Comparison of ENCODE assay signal across 21 cellular contexts in the genomic region with DNA sequence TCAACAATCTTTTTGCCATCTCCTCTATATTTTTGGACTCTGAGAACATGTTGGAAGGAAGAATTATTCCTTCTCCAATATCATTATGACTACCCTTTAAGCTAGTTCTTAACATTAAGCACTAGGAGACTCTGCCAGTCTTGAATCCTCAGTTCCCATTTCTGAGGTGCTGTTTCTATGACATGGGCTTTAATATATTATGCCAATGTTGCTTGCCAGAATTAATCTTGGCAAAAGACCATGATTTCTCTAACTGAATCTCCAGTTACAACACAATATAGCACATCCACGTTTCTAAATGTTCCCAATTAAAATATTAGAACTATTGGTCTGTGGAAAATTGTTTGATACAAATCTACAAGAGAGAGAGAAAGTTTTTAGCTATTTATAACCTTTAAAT.
DNase-seq lines count a peak whose midpoint lies in the region; ATAC-seq and TF ChIP-seq lines count a peak whose summit lies in the region.
"Had no signal": no experiment of that assay in that cellular context is flagged by ENCODE, and none has a peak within 500 bp of the region (broad histone marks: within the 10 kb centered on the region; RNA-seq: fewer than 3 reads in every experiment).

No MANE protein-coding gene starts in this region.

- 80% methylated on average over 1 of the region's 1 CpG for WGBS in smooth muscle cell (ENCODE audit: low lambda C conversion rate)
- 38 to 55% methylated on average over 1 of the region's 1 CpG for WGBS in thyroid gland, 2 donors

- H3K4me1 Mint-ChIP-seq in activated CD4-positive, alpha-beta T cell treated with anti-CD3 and anti-CD28 coated beads, Interleukin-2, amount 10 ng/mL, durations not matched to agents 7 days and 5 days: no peaks in the 10 kb centered on the region
- H3K4me1 Mint-ChIP-seq: CD4-positive, CD25-positive, alpha-beta regulatory T cell; CD8-positive, alpha-beta memory T cell; H9; IgD-negative memory B cell had no signal

- no peaks in the 10 kb centered on the region for H3K27me3 Mint-ChIP-seq in activated CD4-positive, alpha-beta T cell treated with anti-CD3 and anti-CD28 coated beads, Interleukin-2, amount 10 ng/mL, durations not matched to agents 7 days and 5 days
- H3K27me3 Mint-ChIP-seq: CD4-positive, CD25-positive, alpha-beta regulatory T cell; CD8-positive, alpha-beta memory T cell; IgD-negative memory B cell had no signal

- no peaks in the 10 kb centered on the region for H3K36me3 ChIP-seq in smooth muscle cell (ENCODE audit: low read depth)
- no peaks in the 10 kb centered on the region for H3K36me3 ChIP-seq in thyroid gland
- H3K36me3 ChIP-seq: BE2C had no signal

- TF ChIP-seq POLR2A in thyroid gland (IDR thresholded peaks at IDR 0.05): no peak

- H3K27ac ChIP-seq in smooth muscle cell (ENCODE audit: low read depth): no peak overlapping the region
- no peak overlapping the region for H3K27ac ChIP-seq in thyroid gland

- intact Hi-C loops in thyroid gland (cut with DNase I): no loop called here

- no peak overlapping the region for H3K4me3 Mint-ChIP-seq in activated CD4-positive, alpha-beta T cell treated with anti-CD3 and anti-CD28 coated beads, Interleukin-2, amount 10 ng/mL, durations not matched to agents 7 days and 5 days
- H3K4me3 Mint-ChIP-seq: CD4-positive, CD25-positive, alpha-beta regulatory T cell; CD8-positive, alpha-beta memory T cell; H9; IgD-negative memory B cell had no signal

- H3K9me3 Mint-ChIP-seq in activated CD4-positive, alpha-beta T cell treated with anti-CD3 and anti-CD28 coated beads, Interleukin-2, amount 10 ng/mL, durations not matched to agents 7 days and 5 days: no peaks in the 10 kb centered on the region
- H3K9me3 Mint-ChIP-seq: H9 had no signal

- H3K4me3 ChIP-seq in smooth muscle cell (no peak overlapping the region), thyroid gland (replicated peaks in 1 of 3) (no peak overlapping the region)

- H3K79me2 ChIP-seq in smooth muscle cell (ENCODE audit: low read depth): no peaks in the 10 kb centered on the region

- H2AFZ ChIP-seq in smooth muscle cell (ENCODE audit: low read depth): peak overlapping the region; percentile 28

- POLR2A ChIA-PET in activated CD4-positive, alpha-beta T cell treated with anti-CD3 and anti-CD28 coated beads, Interleukin-2, amount 10 ng/mL, durations not matched to agents 7 days and 5 days (lab: Charles Lee): no interaction called here

- H3F3A ChIP-seq in smooth muscle cell (ENCODE audit: low read depth): no peaks in the 10 kb centered on the region

- no peak overlapping the region for H3K9ac ChIP-seq in smooth muscle cell (ENCODE audit: low read depth)

- no peaks in the 10 kb centered on the region for H3K36me3 Mint-ChIP-seq in activated CD4-positive, alpha-beta T cell treated with anti-CD3 and anti-CD28 coated beads, Interleukin-2, amount 10 ng/mL, durations not matched to agents 7 days and 5 days (ENCODE audit: low read depth)
- H3K36me3 Mint-ChIP-seq: CD4-positive, CD25-positive, alpha-beta regulatory T cell; CD8-positive, alpha-beta memory T cell; IgD-negative memory B cell had no signal

- no peak overlapping the region for H3K4me2 ChIP-seq in smooth muscle cell

- H3K27ac Mint-ChIP-seq in activated CD4-positive, alpha-beta T cell treated with anti-CD3 and anti-CD28 coated beads, Interleukin-2, amount 10 ng/mL, durations not matched to agents 7 days and 5 days: peak overlapping the region; percentile 5
- H3K27ac Mint-ChIP-seq: CD4-positive, CD25-positive, alpha-beta regulatory T cell; CD8-positive, alpha-beta memory T cell; IgD-negative memory B cell had no signal

- no peaks in the 10 kb centered on the region for H4K20me1 ChIP-seq in smooth muscle cell (ENCODE audit: low read depth)

- H3K4me1 ChIP-seq in smooth muscle cell (ENCODE audit: low read depth) (peaks cover 4% of the 10 kb centered on the region), thyroid gland (no peaks in the 10 kb centered on the region)
- H3K4me1 ChIP-seq: BE2C had no signal

- CTCF ChIA-PET in activated CD4-positive, alpha-beta T cell treated with anti-CD3 and anti-CD28 coated beads, Interleukin-2, amount 10 ng/mL, durations not matched to agents 7 days and 5 days (lab: Charles Lee): no interaction called here

- no peak for TF ChIP-seq CTCF in smooth muscle cell (IDR thresholded peaks at IDR 0.05; ENCODE audit: borderline replicate concordance, insufficient read depth, poor library complexity, severe bottlenecking)
- TF ChIP-seq CTCF in thyroid gland (IDR thresholded peaks at IDR 0.05): no peak

- ATAC-seq in GM18867 (IDR thresholded peaks at IDR 0.05; ENCODE audit: unreplicated experiment): no peak
- ATAC-seq: HepG2 had no signal

- DNase-seq in activated CD4-positive, alpha-beta T cell treated with anti-CD3 and anti-CD28 coated beads, Interleukin-2, amount 10 ng/mL, durations not matched to agents 7 days and 5 days: no peak
- no peak for DNase-seq in activated CD4-positive, alpha-beta T cell treated with anti-CD3 and anti-CD28 coated beads for 48 hours
- peak; percentile 67 to 89 for DNase-seq in NCI-H446 (lab: John Stamatoyannopoulos, UW)
- peak; percentile 11 for DNase-seq in fibroblast of gingiva (ENCODE audit: low read depth)
- no peak for DNase-seq in smooth muscle cell (lab: John Stamatoyannopoulos, UW; ENCODE audit: unreplicated experiment)
- no peak for DNase-seq in mucosa of gallbladder (ENCODE audit: low spot score)
- no peak for DNase-seq in thyroid gland
- DNase-seq: ACHN; BE2C; C1 segment of cervical spinal cord; CD4-positive, CD25-positive, alpha-beta regulatory T cell; CD8-positive, alpha-beta memory T cell; COR-L47; DMS153; DMS79; GF-D8; H9; KBM-7 had no signal

- H3K27me3 ChIP-seq in smooth muscle cell (ENCODE audit: low read depth): no peaks in the 10 kb centered on the region
- no peaks in the 10 kb centered on the region for H3K27me3 ChIP-seq in thyroid gland
- H3K27me3 ChIP-seq: BE2C had no signal

- H3K9me3 ChIP-seq in smooth muscle cell (replicated peaks; ENCODE audit: low read depth) (no peaks in the 10 kb centered on the region), thyroid gland (no peaks in the 10 kb centered on the region)
- H3K9me3 ChIP-seq: BE2C had no signal

Comparison
In these comparisons a context has a peak if more than half of its experiments do, and no peak if none do; other contexts are left out.
1. DNase-seq: peak in NCI-H446 (2 of 2) and fibroblast of gingiva (single experiment); none in activated CD4-positive, alpha-beta T cell treated with anti-CD3 and anti-CD28 coated beads, Interleukin-2, amount 10 ng/mL, durations not matched to agents 7 days and 5 days (single experiment), activated CD4-positive, alpha-beta T cell treated with anti-CD3 and anti-CD28 coated beads for 48 hours (single experiment), smooth muscle cell (single experiment), mucosa of gallbladder (single experiment) and thyroid gland (0 of 2).